In genomic region chr6:44012078-44012493, GRCh38 we compare ENCODE assay signal across 1 cellular context.
TF ChIP-seq lines count a peak whose summit lies in the region.

No MANE protein-coding gene starts in this region.

TF ChIP-seq in SK-N-SH, 30 proteins besides CTCF, POLR2A, EP300 and RAD21 (continued from another document):
- TF ChIP-seq IRF3 (IDR thresholded peaks at IDR 0.05; ENCODE audit: low read depth, low read length) (no peak), ELF1 (IDR thresholded peaks at IDR 0.05) (no peak), FOSL2 (IDR thresholded peaks at IDR 0.05; ENCODE audit: borderline replicate concordance, low read depth) (peak; percentile 30; the same call in 1 of the 2 replicates), USF2 (IDR thresholded peaks at IDR 0.05; ENCODE audit: borderline replicate concordance, low read depth, low read length) (no peak), RXRA (IDR thresholded peaks at IDR 0.05; ENCODE audit: borderline replicate concordance, low read depth) (no peak), MEF2A (IDR thresholded peaks at IDR 0.05; ENCODE audit: borderline replicate concordance, low read depth) (no peak), YY1 (IDR thresholded peaks at IDR 0.05; ENCODE audit: low read depth) (no peak), SIN3A (IDR thresholded peaks at IDR 0.05; ENCODE audit: borderline replicate concordance, low read depth, low read length) (no peak), TCF12 (IDR thresholded peaks at IDR 0.05) (peak; percentile 51), GABPA (IDR thresholded peaks at IDR 0.05; ENCODE audit: low read depth) (no peak), USF1 (IDR thresholded peaks at IDR 0.05; ENCODE audit: borderline replicate concordance, low read depth) (no peak), NRF1 (IDR thresholded peaks at IDR 0.05; ENCODE audit: low read depth, low read length) (no peak), TEAD4 (IDR thresholded peaks at IDR 0.05; ENCODE audit: borderline replicate concordance, insufficient read depth) (no peak), FOXM1 (IDR thresholded peaks at IDR 0.05; ENCODE audit: low read depth) (no peak), RFX5 (IDR thresholded peaks at IDR 0.05; ENCODE audit: low read length) (no peak), EZH2phosphoT487 (IDR thresholded peaks at IDR 0.05; ENCODE audit: borderline replicate concordance, low read depth) (no peak), RCOR1 (IDR thresholded peaks at IDR 0.05; ENCODE audit: low read length) (no peak), CHD2 (IDR thresholded peaks at IDR 0.05; ENCODE audit: low read length, partially characterized antibody) (no peak)
